17 cellular contexts compared by ENCODE assay signal in genomic region chr7:73941836-73942551, GRCh38.
DNase-seq lines count a peak whose midpoint lies in the region; ATAC-seq, FAIRE-seq and TF ChIP-seq lines count a peak whose summit lies in the region.
"Had no signal": no experiment of that assay in that cellular context is flagged by ENCODE, and none has a peak within 500 bp of the region (broad histone marks: within the 10 kb centered on the region; RNA-seq: fewer than 3 reads in every experiment).

No MANE protein-coding gene starts in this region.

- H2BK15ac ChIP-seq in IMR-90 (ENCODE audit: low read depth, low read length), result no peak overlapping the region

- H3K9me3 ChIP-seq in IMR-90 (ENCODE audit: control insufficient read depth, insufficient read depth, low read length), result peaks cover 5% of the 10 kb centered on the region; the same call in 1 of the 2 replicates
- H3K9me3 ChIP-seq: vagina had no signal

- H2AFZ ChIP-seq in IMR-90 (replicated peaks; ENCODE audit: low read length, poor library complexity), result no peak overlapping the region

- H3K36me3 ChIP-seq in BJ (ENCODE audit: control insufficient read depth, insufficient read depth, low read length) (no peaks in the 10 kb centered on the region), IMR-90 (ENCODE audit: control insufficient read depth, insufficient read depth, low read length) (no peaks in the 10 kb centered on the region), brain microvascular endothelial cell (replicated peaks) (no peaks in the 10 kb centered on the region), kidney epithelial cell (ENCODE audit: control insufficient read depth, insufficient read depth, low read length) (no peaks in the 10 kb centered on the region)
- H3K36me3 ChIP-seq: BLaER1 treated with 17β-estradiol and CSF1 and Interleukin-3, amounts not matched to agents 10 nM and 100 nM; esophagus muscularis mucosa; vagina had no signal

- H4K91ac ChIP-seq in IMR-90 (ENCODE audit: insufficient read depth, low read depth, low read length), result no peak overlapping the region

- no peak overlapping the region for H4K8ac ChIP-seq in IMR-90 (ENCODE audit: low read depth in 2 of 2, low read length in 2 of 2)

- no peak overlapping the region for H2BK20ac ChIP-seq in IMR-90 (ENCODE audit: low read depth, low read length)

- no peaks in the 10 kb centered on the region for H3K79me1 ChIP-seq in IMR-90 (ENCODE audit: low read depth in 1 of 2, low read length in 2 of 2)

- no CpG with 5 or more reads among the region's 2 CpGs for WGBS in IMR-90 (ENCODE audit: extremely low coverage in 2 of 2, insufficient read length in 1 of 2), 2 experiments

- no peak overlapping the region for H2BK5ac ChIP-seq in IMR-90 (ENCODE audit: low read depth, low read length, poor library complexity, severe bottlenecking)

- H3K27ac ChIP-seq in IMR-90 (ENCODE audit: insufficient read depth, low read length) (no peak overlapping the region), brain microvascular endothelial cell (no peak overlapping the region)
- H3K27ac ChIP-seq: BLaER1 treated with 17β-estradiol and CSF1 and Interleukin-3, amounts not matched to agents 10 nM and 100 nM; vagina had no signal

- H3K9me3 Mint-ChIP-seq in T-helper 2 cell treated with Interferon-gamma antibody and Interleukin-4, amounts not matched to agents 5 μg/mL and 100 μg/mL, for 36 hours, result peaks cover 18% of the 10 kb centered on the region

- ATAC-seq in IMR-90 (ENCODE audit: low read depth), result no peak; the same call in 1 of the 2 replicates
- ATAC-seq in GM18909 (IDR thresholded peaks at IDR 0.05; ENCODE audit: poor library complexity, unreplicated experiment), result no peak
- no peak for ATAC-seq in HG03159 (IDR thresholded peaks at IDR 0.05; ENCODE audit: unreplicated experiment)
- ATAC-seq: naive thymus-derived CD4-positive, alpha-beta T cell; stimulated activated naive B cell treated with anti-CD40 and anti-IgM and Interleukin-4, amounts not matched to agents 10 μg/mL and 1 μg/mL and 100 μg/mL, for 72 hours had no signal

- POLR2A ChIA-PET in BJ (lab: Charles Lee), result no interaction called here
- POLR2A ChIA-PET in IMR-90 (lab: Charles Lee; ENCODE audit: unreplicated experiment), result no interaction called here

- H3K4me3 Mint-ChIP-seq in T-helper 2 cell treated with Interferon-gamma antibody and Interleukin-4, amounts not matched to agents 5 μg/mL and 100 μg/mL, for 36 hours, result no peak overlapping the region
- H3K4me3 Mint-ChIP-seq: naive thymus-derived CD4-positive, alpha-beta T cell; stimulated activated naive B cell treated with anti-CD40 and anti-IgM and Interleukin-4, amounts not matched to agents 10 μg/mL and 1 μg/mL and 100 μg/mL, for 72 hours had no signal

- H3K18ac ChIP-seq in IMR-90 (ENCODE audit: low read depth, low read length), result no peak overlapping the region

- H2BK120ac ChIP-seq in IMR-90 (ENCODE audit: low read depth, low read length), result no peak overlapping the region

- intact Hi-C loops in IMR-90 (cut with micrococcal nuclease), result no loop called here

- no peak overlapping the region for H3K4me3 ChIP-seq in BJ (ENCODE audit: low read depth, low read length)
- no peak overlapping the region for H3K4me3 ChIP-seq in IMR-90 (ENCODE audit: insufficient read depth, low read depth, low read length)
- no peak overlapping the region for H3K4me3 ChIP-seq in brain microvascular endothelial cell (ENCODE audit: low read depth, low read length)
- no peak overlapping the region for H3K4me3 ChIP-seq in kidney epithelial cell (ENCODE audit: low read depth, low read length)
- H3K4me3 ChIP-seq: BLaER1 treated with 17β-estradiol and CSF1 and Interleukin-3, amounts not matched to agents 10 nM and 100 nM; esophagus muscularis mucosa; vagina had no signal

- H3K27me3 ChIP-seq in BJ (ENCODE audit: control insufficient read depth, insufficient read depth, low read length) (no peaks in the 10 kb centered on the region), IMR-90 (ENCODE audit: control insufficient read depth, insufficient read depth, low read length) (no peaks in the 10 kb centered on the region), brain microvascular endothelial cell (replicated peaks) (no peaks in the 10 kb centered on the region), kidney epithelial cell (ENCODE audit: control insufficient read depth, insufficient read depth, low read length) (no peaks in the 10 kb centered on the region)
- H3K27me3 ChIP-seq: BLaER1 treated with 17β-estradiol and CSF1 and Interleukin-3, amounts not matched to agents 10 nM and 100 nM; esophagus muscularis mucosa; vagina had no signal

- FAIRE-seq in GM12892 (lab: Jason Lieb, UNC), result no peak

- no peak overlapping the region for H2AK5ac ChIP-seq in IMR-90 (ENCODE audit: low read depth, low read length)

- H3K27ac Mint-ChIP-seq in T-helper 2 cell treated with Interferon-gamma antibody and Interleukin-4, amounts not matched to agents 5 μg/mL and 100 μg/mL, for 36 hours, result no peak overlapping the region
- H3K27ac Mint-ChIP-seq: stimulated activated naive B cell treated with anti-CD40 and anti-IgM and Interleukin-4, amounts not matched to agents 10 μg/mL and 1 μg/mL and 100 μg/mL, for 72 hours had no signal

- no peak overlapping the region for H3K4ac ChIP-seq in IMR-90 (ENCODE audit: low read depth, low read length)

- H3K27me3 Mint-ChIP-seq in T-helper 2 cell treated with Interferon-gamma antibody and Interleukin-4, amounts not matched to agents 5 μg/mL and 100 μg/mL, for 36 hours (ENCODE audit: low read depth), result no peaks in the 10 kb centered on the region

- TF ChIP-seq CTCF in BJ (IDR thresholded peaks at IDR 0.05; ENCODE audit: insufficient read depth, low read depth, low read length) (no peak), IMR-90 (conservative IDR thresholded peaks at IDR 0.05; ENCODE audit: low read depth, low read length) (no peak), brain microvascular endothelial cell (IDR thresholded peaks at IDR 0.05; ENCODE audit: low read depth, low read length, missing control alignments) (no peak), kidney epithelial cell (IDR thresholded peaks at IDR 0.05; ENCODE audit: insufficient read depth, low read length, poor library complexity, severe bottlenecking) (no peak)

- peak; percentile 31 for DNase-seq in BJ (ENCODE audit: low read depth)
- peak; percentile 18 for DNase-seq in IMR-90
- DNase-seq in brain microvascular endothelial cell, result peak; percentile 18
- peak; percentile 10 for DNase-seq in kidney epithelial cell (ENCODE audit: low read depth)
- no peak for DNase-seq in T-helper 2 cell treated with Interferon-gamma antibody and Interleukin-4, amounts not matched to agents 5 μg/mL and 100 μg/mL, for 36 hours (ENCODE audit: low spot score)
- DNase-seq in GM12892 (ENCODE audit: insufficient read length), result no peak
- DNase-seq: activated CD4-positive, alpha-beta T cell treated with anti-CD3 and anti-CD28 coated beads, Interleukin-2, amount 50 U/mL, for 48 hours; activated effector memory CD4-positive, alpha-beta T cell treated with Interleukin-2 at 50 U/mL for 16 hours; naive thymus-derived CD4-positive, alpha-beta T cell; retina; stimulated activated CD4-positive, alpha-beta T cell treated with anti-CD3 and anti-CD28 coated beads, Interleukin-4, amount 100 ng/mL, for 4 hours; stimulated activated naive B cell treated with anti-CD40 and anti-IgM and Interleukin-4, amounts not matched to agents 10 μg/mL and 1 μg/mL and 100 μg/mL, for 72 hours had no signal

- no peaks in the 10 kb centered on the region for H4K20me1 ChIP-seq in IMR-90 (ENCODE audit: insufficient read depth, low read length)
- H4K20me1 ChIP-seq: BLaER1 treated with 17β-estradiol and CSF1 and Interleukin-3, amounts not matched to agents 10 nM and 100 nM had no signal

- H3K4me1 Mint-ChIP-seq in T-helper 2 cell treated with Interferon-gamma antibody and Interleukin-4, amounts not matched to agents 5 μg/mL and 100 μg/mL, for 36 hours (ENCODE audit: low read depth), result no peaks in the 10 kb centered on the region
- H3K4me1 Mint-ChIP-seq: naive thymus-derived CD4-positive, alpha-beta T cell; stimulated activated naive B cell treated with anti-CD40 and anti-IgM and Interleukin-4, amounts not matched to agents 10 μg/mL and 1 μg/mL and 100 μg/mL, for 72 hours had no signal

- H3K56ac ChIP-seq in IMR-90 (ENCODE audit: extremely low read depth, insufficient read depth, low read length), result no peak overlapping the region

- no peaks in the 10 kb centered on the region for H3K36me3 Mint-ChIP-seq in T-helper 2 cell treated with Interferon-gamma antibody and Interleukin-4, amounts not matched to agents 5 μg/mL and 100 μg/mL, for 36 hours (ENCODE audit: low read depth)

- CTCF ChIA-PET in BJ (lab: Yijun Ruan, JAX) (interaction anchor here (0.6 to 1.3 kb wide), 3 partner anchors 85 to 121 kb away, joined by 3 to 9 read pairs (median 4); partner anchors contain the start of gene ELN), IMR-90 (lab: Yijun Ruan, JAX) (interaction anchor here (0.7 kb wide), 1 partner anchor 37 kb away, joined by 3 read pairs; no protein-coding TSS in a partner anchor)

- no TSS peak for BruUV-seq in IMR-90 (replicated peaks; lab: Mats Ljungman, UMichigan)

- H3K9me1 ChIP-seq in IMR-90 (ENCODE audit: insufficient read depth, low read length), result no peaks in the 10 kb centered on the region

- no peak for TF ChIP-seq POLR2A in IMR-90 (IDR thresholded peaks at IDR 0.05; ENCODE audit: low read depth, low read length)
- no peak for TF ChIP-seq POLR2A in GM12892 (IDR thresholded peaks at IDR 0.05; ENCODE audit: low read depth, low read length)

- H3K23ac ChIP-seq in IMR-90 (ENCODE audit: low read depth, low read length), result no peak overlapping the region

- no peak overlapping the region for H2AK9ac ChIP-seq in IMR-90 (replicated peaks; ENCODE audit: low read depth, low read length, poor library complexity)

- no peak overlapping the region for H3K9ac ChIP-seq in IMR-90 (ENCODE audit: low read depth, low read length)
- H3K9ac ChIP-seq: BLaER1 treated with 17β-estradiol and CSF1 and Interleukin-3, amounts not matched to agents 10 nM and 100 nM had no signal

- TF ChIP-seq RAD21 in IMR-90 (IDR thresholded peaks at IDR 0.05; ENCODE audit: low read length), result no peak

- no peak overlapping the region for H3K14ac ChIP-seq in IMR-90 (replicated peaks; ENCODE audit: low read depth, low read length)

- no peak overlapping the region for H4K5ac ChIP-seq in IMR-90 (ENCODE audit: low read depth, low read length)

- 0 out of 2 replicates have a peak, but pooled peaks cover 1% of the 10 kb centered on the region for H3K4me1 ChIP-seq in IMR-90 (ENCODE audit: control insufficient read depth, insufficient read depth, low read length)
- H3K4me1 ChIP-seq: BLaER1 treated with 17β-estradiol and CSF1 and Interleukin-3, amounts not matched to agents 10 nM and 100 nM had no signal

- in situ Hi-C loops in IMR-90 (cut with MboI; ENCODE audit: low sequenced_read_pairs), result no loop called here
- in situ Hi-C loops in brain microvascular endothelial cell (cut with HindIII; ENCODE audit: low pct_ligation_motif_present, low sequenced_read_pairs), result no loop called here

- no peak overlapping the region for H3K4me2 ChIP-seq in IMR-90 (ENCODE audit: low read depth, low read length)
- H3K4me2 ChIP-seq: BLaER1 treated with 17β-estradiol and CSF1 and Interleukin-3, amounts not matched to agents 10 nM and 100 nM had no signal

- dilution Hi-C loops in IMR-90 (cut with HindIII; ENCODE audit: low sequenced_read_pairs, unreplicated experiment), result no loop called here

TF ChIP-seq in IMR-90, 13 proteins besides CTCF, POLR2A, EP300 and RAD21 (continues in another document):
- no peak for TF ChIP-seq MAZ (IDR thresholded peaks at IDR 0.05; ENCODE audit: borderline replicate concordance, low read depth, low read length)
- no peak for TF ChIP-seq MAFK (IDR thresholded peaks at IDR 0.05; ENCODE audit: low read depth, low read length)

Comparison
In these comparisons a context has a peak if more than half of its experiments do, and no peak if none do; other contexts are left out.
1. DNase-seq: peak in BJ (single experiment), IMR-90 (single experiment), brain microvascular endothelial cell (single experiment) and kidney epithelial cell (single experiment); none in T-helper 2 cell treated with Interferon-gamma antibody and Interleukin-4, amounts not matched to agents 5 μg/mL and 100 μg/mL, for 36 hours (single experiment) and GM12892 (single experiment).